ENCODE assay signal across 12 cellular contexts in genomic region chr4:126071346-126072333, GRCh38.
DNase-seq lines count a peak whose midpoint lies in the region; ATAC-seq, FAIRE-seq and TF ChIP-seq lines count a peak whose summit lies in the region.
"Had no signal": no experiment of that assay in that cellular context is flagged by ENCODE, and none has a peak within 500 bp of the region (broad histone marks: within the 10 kb centered on the region; RNA-seq: fewer than 3 reads in every experiment).

No MANE protein-coding gene starts in this region.

- H3K27ac ChIP-seq in pancreas, result peak overlapping the region in 1 of 4 donors; percentile 9

- no peak overlapping the region for H3K4me3 ChIP-seq in epithelial cell of esophagus (ENCODE audit: low read length)
- no peak overlapping the region for H3K4me3 ChIP-seq in pancreas
- H3K4me3 ChIP-seq: skin epidermis had no signal

- peaks cover 4 to 19% (median 7%) of the 10 kb centered on the region in 3 donors for H3K4me1 ChIP-seq in pancreas

- H3K27me3 Mint-ChIP-seq in glutamatergic neuron (ENCODE audit: unreplicated experiment), result no peaks in the 10 kb centered on the region
- no peaks in the 10 kb centered on the region for H3K27me3 Mint-ChIP-seq in naive thymus-derived CD8-positive, alpha-beta T cell
- no peaks in the 10 kb centered on the region for H3K27me3 Mint-ChIP-seq in T-helper 2 cell treated with Interferon-gamma antibody and Interleukin-4, amounts not matched to agents 5 μg/mL and 100 μg/mL, for 36 hours (ENCODE audit: low read depth)

- POLR2A ChIA-PET in naive thymus-derived CD8-positive, alpha-beta T cell (lab: Charles Lee), result no interaction called here

- no peaks in the 10 kb centered on the region for H3K9me3 Mint-ChIP-seq in glutamatergic neuron (ENCODE audit: unreplicated experiment)
- peaks cover 0 to 11% (median 3%) of the 10 kb centered on the region in 9 donors for H3K9me3 Mint-ChIP-seq in naive thymus-derived CD8-positive, alpha-beta T cell
- H3K9me3 Mint-ChIP-seq in T-helper 2 cell treated with Interferon-gamma antibody and Interleukin-4, amounts not matched to agents 5 μg/mL and 100 μg/mL, for 36 hours, result peaks cover 4% of the 10 kb centered on the region

- ATAC-seq in pancreas, result peak; percentile 85 to 99 (median 98)
- no peak for ATAC-seq in naive thymus-derived CD8-positive, alpha-beta T cell
- ATAC-seq: activated CD8-positive, alpha-beta T cell treated with anti-CD3 and anti-CD28 coated beads, Interleukin-2, amount 10 ng/mL, durations not matched to agents 7 days and 5 days had no signal

- no peaks in the 10 kb centered on the region for H3K36me3 ChIP-seq in pancreas

- DNase-seq in EL (peak; percentile 42), NCI-H345 (lab: John Stamatoyannopoulos, UW) (peak; percentile 90), epithelial cell of esophagus (ENCODE audit: low read depth) (peak; percentile 27), pancreas (peak in 4 of 6 donors; percentile 21 to 60 (median 40)), glutamatergic neuron (no peak)
- DNase-seq in naive thymus-derived CD8-positive, alpha-beta T cell, result no peak
- no peak for DNase-seq in T-helper 2 cell treated with Interferon-gamma antibody and Interleukin-4, amounts not matched to agents 5 μg/mL and 100 μg/mL, for 36 hours (ENCODE audit: low spot score)
- DNase-seq in stimulated activated CD4-positive, alpha-beta T cell treated with anti-CD3 and anti-CD28 coated beads, Interleukin-12 subunit alpha, Interleukin-12 subunit beta, amount 100 ng/mL, for 4 hours, result no peak
- DNase-seq: activated CD8-positive, alpha-beta T cell treated with anti-CD3 and anti-CD28 coated beads, Interleukin-2, amount 10 ng/mL, durations not matched to agents 7 days and 5 days; H7; MM.1S had no signal

- H3K36me3 Mint-ChIP-seq in glutamatergic neuron (ENCODE audit: unreplicated experiment), result no peaks in the 10 kb centered on the region
- H3K36me3 Mint-ChIP-seq in naive thymus-derived CD8-positive, alpha-beta T cell, result no peaks in the 10 kb centered on the region
- no peaks in the 10 kb centered on the region for H3K36me3 Mint-ChIP-seq in T-helper 2 cell treated with Interferon-gamma antibody and Interleukin-4, amounts not matched to agents 5 μg/mL and 100 μg/mL, for 36 hours (ENCODE audit: low read depth)

- no peaks in the 10 kb centered on the region for H3K27me3 ChIP-seq in pancreas

- intact Hi-C loops in pancreas (cut with DNase I), result no loop called here

- no peak for FAIRE-seq in pancreas (lab: Jason Lieb, UNC)

- peaks cover 4% of the 10 kb centered on the region for H3K4me1 Mint-ChIP-seq in glutamatergic neuron (ENCODE audit: low read depth, unreplicated experiment)
- H3K4me1 Mint-ChIP-seq in naive thymus-derived CD8-positive, alpha-beta T cell, result no peaks in the 10 kb centered on the region
- no peaks in the 10 kb centered on the region for H3K4me1 Mint-ChIP-seq in T-helper 2 cell treated with Interferon-gamma antibody and Interleukin-4, amounts not matched to agents 5 μg/mL and 100 μg/mL, for 36 hours (ENCODE audit: low read depth)

- no peak for TF ChIP-seq CTCF in epithelial cell of esophagus (IDR thresholded peaks at IDR 0.05; ENCODE audit: insufficient read depth, low read depth, low read length, missing control alignments)
- no peak for TF ChIP-seq CTCF in pancreas (IDR thresholded peaks at IDR 0.05)
- no peak for TF ChIP-seq CTCF in glutamatergic neuron (IDR thresholded peaks at IDR 0.05; ENCODE audit: partially characterized antibody, unreplicated experiment)

- no peak overlapping the region for H3K4me3 Mint-ChIP-seq in glutamatergic neuron (ENCODE audit: unreplicated experiment)
- H3K4me3 Mint-ChIP-seq in naive thymus-derived CD8-positive, alpha-beta T cell, result no peak overlapping the region
- H3K4me3 Mint-ChIP-seq in T-helper 2 cell treated with Interferon-gamma antibody and Interleukin-4, amounts not matched to agents 5 μg/mL and 100 μg/mL, for 36 hours, result no peak overlapping the region
- H3K4me3 Mint-ChIP-seq: activated CD8-positive, alpha-beta T cell treated with anti-CD3 and anti-CD28 coated beads, Interleukin-2, amount 10 ng/mL, durations not matched to agents 7 days and 5 days had no signal

- no peaks in the 10 kb centered on the region for H3K9me3 ChIP-seq in pancreas

- 8 to 11% methylated on average over 4 of the region's 4 CpGs for WGBS in pancreas, 2 donors

- no peak overlapping the region for H3K27ac Mint-ChIP-seq in glutamatergic neuron (ENCODE audit: unreplicated experiment)
- no peak overlapping the region for H3K27ac Mint-ChIP-seq in naive thymus-derived CD8-positive, alpha-beta T cell
- H3K27ac Mint-ChIP-seq in T-helper 2 cell treated with Interferon-gamma antibody and Interleukin-4, amounts not matched to agents 5 μg/mL and 100 μg/mL, for 36 hours, result no peak overlapping the region
- H3K27ac Mint-ChIP-seq: activated CD8-positive, alpha-beta T cell treated with anti-CD3 and anti-CD28 coated beads, Interleukin-2, amount 10 ng/mL, durations not matched to agents 7 days and 5 days had no signal

Comparison
In these comparisons a context has a peak if more than half of its experiments do, and no peak if none do; other contexts are left out.
1. DNase-seq: peak in EL (single experiment), NCI-H345 (single experiment), epithelial cell of esophagus (single experiment) and pancreas (4 of 6); none in glutamatergic neuron (single experiment), naive thymus-derived CD8-positive, alpha-beta T cell (0 of 10), T-helper 2 cell treated with Interferon-gamma antibody and Interleukin-4, amounts not matched to agents 5 μg/mL and 100 μg/mL, for 36 hours (single experiment) and stimulated activated CD4-positive, alpha-beta T cell treated with anti-CD3 and anti-CD28 coated beads, Interleukin-12 subunit alpha, Interleukin-12 subunit beta, amount 100 ng/mL, for 4 hours (single experiment).
2. ATAC-seq: peak in pancreas (4 of 4); none in naive thymus-derived CD8-positive, alpha-beta T cell (0 of 2).